ENCODE assay signal across 1 cellular context in the genomic region with DNA sequence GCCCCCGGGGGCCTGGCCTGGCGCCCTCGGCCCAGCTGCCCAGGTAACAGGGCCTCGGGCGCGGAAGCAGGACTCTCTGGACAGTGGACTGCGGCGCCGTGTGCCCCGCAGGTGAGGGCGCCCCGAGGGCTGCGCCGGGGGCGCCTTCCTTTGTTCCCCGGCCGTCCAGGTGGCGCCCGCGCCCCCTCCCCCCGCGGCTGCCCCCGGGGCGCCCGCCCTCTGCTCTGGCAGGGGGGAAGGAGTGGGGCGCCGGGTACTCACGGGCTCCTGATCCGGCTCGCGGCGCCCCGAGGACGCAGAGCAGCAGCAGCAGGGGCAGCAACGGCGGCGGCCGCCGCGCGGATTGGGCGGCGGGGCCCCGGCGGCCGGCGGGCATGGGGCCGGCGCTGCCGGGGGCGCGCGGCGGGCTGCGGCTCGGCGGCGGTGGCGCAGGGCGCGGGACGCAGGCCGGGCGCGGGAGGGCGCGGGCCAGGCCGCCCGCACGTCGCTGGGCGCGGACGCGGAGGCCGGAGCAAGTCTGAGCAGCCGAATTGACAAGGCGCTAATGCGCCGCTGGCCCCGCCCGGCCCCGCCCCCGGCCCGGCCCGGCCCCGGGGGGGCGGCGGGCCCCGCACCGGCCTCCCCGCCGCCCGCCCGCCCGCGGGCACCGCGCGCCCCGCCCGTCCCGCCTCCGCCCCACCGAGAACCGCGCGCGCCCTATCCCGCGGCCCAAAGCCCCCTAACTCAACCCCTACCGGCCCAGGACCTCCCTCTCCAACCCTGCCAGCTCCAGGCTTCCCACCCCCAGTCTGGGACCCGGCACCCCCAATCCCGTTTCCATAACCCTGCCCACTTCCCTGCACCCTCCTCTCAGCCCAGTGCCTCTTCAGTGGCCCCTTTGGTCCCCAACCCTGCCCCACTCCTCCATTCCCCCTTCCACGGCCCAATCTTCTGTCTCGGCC.
TF ChIP-seq lines count a peak whose summit lies in the region.

A gene with protein sequence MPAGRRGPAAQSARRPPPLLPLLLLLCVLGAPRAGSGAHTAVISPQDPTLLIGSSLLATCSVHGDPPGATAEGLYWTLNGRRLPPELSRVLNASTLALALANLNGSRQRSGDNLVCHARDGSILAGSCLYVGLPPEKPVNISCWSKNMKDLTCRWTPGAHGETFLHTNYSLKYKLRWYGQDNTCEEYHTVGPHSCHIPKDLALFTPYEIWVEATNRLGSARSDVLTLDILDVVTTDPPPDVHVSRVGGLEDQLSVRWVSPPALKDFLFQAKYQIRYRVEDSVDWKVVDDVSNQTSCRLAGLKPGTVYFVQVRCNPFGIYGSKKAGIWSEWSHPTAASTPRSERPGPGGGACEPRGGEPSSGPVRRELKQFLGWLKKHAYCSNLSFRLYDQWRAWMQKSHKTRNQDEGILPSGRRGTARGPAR (minus strand): TSS at position 519 of the 941 bp plus-strand sequence. CDS start 143 bp downstream, at position 376.

TF ChIP-seq in A549, 52 proteins besides CTCF, POLR2A, EP300 and RAD21 (continued from another document):
- TF ChIP-seq, protein P1, sequence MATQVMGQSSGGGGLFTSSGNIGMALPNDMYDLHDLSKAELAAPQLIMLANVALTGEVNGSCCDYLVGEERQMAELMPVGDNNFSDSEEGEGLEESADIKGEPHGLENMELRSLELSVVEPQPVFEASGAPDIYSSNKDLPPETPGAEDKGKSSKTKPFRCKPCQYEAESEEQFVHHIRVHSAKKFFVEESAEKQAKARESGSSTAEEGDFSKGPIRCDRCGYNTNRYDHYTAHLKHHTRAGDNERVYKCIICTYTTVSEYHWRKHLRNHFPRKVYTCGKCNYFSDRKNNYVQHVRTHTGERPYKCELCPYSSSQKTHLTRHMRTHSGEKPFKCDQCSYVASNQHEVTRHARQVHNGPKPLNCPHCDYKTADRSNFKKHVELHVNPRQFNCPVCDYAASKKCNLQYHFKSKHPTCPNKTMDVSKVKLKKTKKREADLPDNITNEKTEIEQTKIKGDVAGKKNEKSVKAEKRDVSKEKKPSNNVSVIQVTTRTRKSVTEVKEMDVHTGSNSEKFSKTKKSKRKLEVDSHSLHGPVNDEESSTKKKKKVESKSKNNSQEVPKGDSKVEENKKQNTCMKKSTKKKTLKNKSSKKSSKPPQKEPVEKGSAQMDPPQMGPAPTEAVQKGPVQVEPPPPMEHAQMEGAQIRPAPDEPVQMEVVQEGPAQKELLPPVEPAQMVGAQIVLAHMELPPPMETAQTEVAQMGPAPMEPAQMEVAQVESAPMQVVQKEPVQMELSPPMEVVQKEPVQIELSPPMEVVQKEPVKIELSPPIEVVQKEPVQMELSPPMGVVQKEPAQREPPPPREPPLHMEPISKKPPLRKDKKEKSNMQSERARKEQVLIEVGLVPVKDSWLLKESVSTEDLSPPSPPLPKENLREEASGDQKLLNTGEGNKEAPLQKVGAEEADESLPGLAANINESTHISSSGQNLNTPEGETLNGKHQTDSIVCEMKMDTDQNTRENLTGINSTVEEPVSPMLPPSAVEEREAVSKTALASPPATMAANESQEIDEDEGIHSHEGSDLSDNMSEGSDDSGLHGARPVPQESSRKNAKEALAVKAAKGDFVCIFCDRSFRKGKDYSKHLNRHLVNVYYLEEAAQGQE (IDR thresholded peaks at IDR 0.05): no peak
- no peak for TF ChIP-seq FOXS1 (CRISPR knock-in tag; IDR thresholded peaks at IDR 0.05)
- no peak for TF ChIP-seq BHLHE40 (IDR thresholded peaks at IDR 0.05; ENCODE audit: low read depth, low read length)
